In genomic region chr6:151232899-151233298, GRCh38 we compare ENCODE assay signal across 23 cellular contexts. TPM values are rescaled to one million over a fixed set of nuclear protein-coding genes. Genes with fewer than 3 reads are reported as not detected.
DNase-seq lines count a peak whose midpoint lies in the region; ATAC-seq, FAIRE-seq and TF ChIP-seq lines count a peak whose summit lies in the region.
"Had no signal": no experiment of that assay in that cellular context is flagged by ENCODE, and none has a peak within 500 bp of the region (broad histone marks: within the 10 kb centered on the region; RNA-seq: fewer than 3 reads in every experiment).

No MANE protein-coding gene starts in this region.

- H3K27ac ChIP-seq in K562 (ENCODE audit: extremely low read depth, low read depth, low read length), result no peak overlapping the region
- peak overlapping the region; percentile 48 to 59 for H3K27ac ChIP-seq in testis
- H3K27ac ChIP-seq: GM23248 had no signal

- no peak overlapping the region for H3K4me2 ChIP-seq in K562 (ENCODE audit: insufficient read depth, low read length)
- H3K4me2 ChIP-seq: A549 had no signal

- peak overlapping the region; percentile 77 for H2AFZ ChIP-seq in K562 (ENCODE audit: low read depth, low read length)
- H2AFZ ChIP-seq: GM23248 had no signal

- CTCF ChIA-PET in K562 (lab: Yijun Ruan, JAX; ENCODE audit: low intra/inter-chr PET ratio), result no interaction called here

- POLR2A ChIA-PET in K562 (lab: Yijun Ruan, JAX), result interaction anchor here (1.3 kb wide), 1 partner anchor 10 kb away, joined by 5 read pairs; no protein-coding TSS in a partner anchor

- DNase-seq in LNCaP clone FGC (ENCODE audit: low read depth), result peak; percentile 23
- no peak for DNase-seq in K562 (ENCODE audit: extremely low read depth in 1 of 4, low spot score in 3 of 4)
- no peak for DNase-seq in testis
- DNase-seq in stimulated activated CD4-positive, alpha-beta T cell treated with anti-CD3 and anti-CD28 coated beads, Interleukin-1b, Interleukin-23, amount 100 ng/mL, for 48 hours, result no peak
- no peak for DNase-seq in amygdala (lab: John Stamatoyannopoulos, UW)
- DNase-seq: 8988T; ACHN; AML-193; BE2C; C1 segment of cervical spinal cord; Calu3; CD4-positive, alpha-beta memory T cell; COR-L47; DMS53; DMS79 treated with DMSO at 0.1 percent for 48 hours; GF-D8; GM23248; H7; HCEC 1CT had no signal

- WGBS in K562 (ENCODE audit: insufficient coverage, low coverage, missing lambda C conversion rate), result 88% methylated on average over 1 of the region's 1 CpG
- WGBS in testis, 2 donors, result 33 to 41% methylated on average over 1 of the region's 1 CpG

- no peak for TF ChIP-seq POLR2A in K562 (conservative IDR thresholded peaks at IDR 0.05)
- no peak for TF ChIP-seq POLR2A in testis (IDR thresholded peaks at IDR 0.05)
- TF ChIP-seq POLR2A in GM18505 (IDR thresholded peaks at IDR 0.05; ENCODE audit: borderline replicate concordance, extremely low read depth, insufficient read depth, insufficient read length), result no peak

- no TSS peak for BruUV-seq in K562 (replicated peaks; lab: Mats Ljungman, UMichigan)

- no peaks in the 10 kb centered on the region for H3K9me1 ChIP-seq in K562 (ENCODE audit: control insufficient read depth, insufficient read depth, low read length)

- H3K9me3 ChIP-seq in K562 (replicated peaks; ENCODE audit: control insufficient read depth, insufficient read depth, low read depth, low read length), result no peaks in the 10 kb centered on the region
- H3K9me3 ChIP-seq in testis, result no peaks in the 10 kb centered on the region
- H3K9me3 ChIP-seq: A549, BE2C had no signal

- H3K27me3 ChIP-seq in K562 (ENCODE audit: control insufficient read depth in 2 of 2, insufficient read depth in 2 of 2, low read length in 2 of 2), result no peaks in the 10 kb centered on the region
- H3K27me3 ChIP-seq in testis, result no peaks in the 10 kb centered on the region
- H3K27me3 ChIP-seq: BE2C had no signal

- TF ChIP-seq EP300 in K562 (IDR thresholded peaks at IDR 0.05; ENCODE audit: low read length), result no peak

- H3K4me3 ChIP-seq in LNCaP clone FGC (ENCODE audit: low read depth, low read length) (no peak overlapping the region), K562 (no peak overlapping the region), testis (no peak overlapping the region)
- H3K4me3 ChIP-seq: A549, GM23248 had no signal

- ATAC-seq in K562, result no peak
- ATAC-seq in GM18505 (IDR thresholded peaks at IDR 0.05; ENCODE audit: unreplicated experiment), result no peak
- ATAC-seq: A549 had no signal

- no peaks in the 10 kb centered on the region for H3K36me3 ChIP-seq in K562 (ENCODE audit: control insufficient read depth, insufficient read depth, low read length)
- H3K36me3 ChIP-seq in testis (ENCODE audit: low read depth, missing control alignments), result no peaks in the 10 kb centered on the region
- H3K36me3 ChIP-seq: BE2C had no signal

- TF ChIP-seq RAD21 in K562 (CRISPR knock-in tag; conservative IDR thresholded peaks at IDR 0.05 in 1 of 2, IDR thresholded peaks at IDR 0.05 in 1 of 2), result no peak

- no peaks in the 10 kb centered on the region for H3K79me2 ChIP-seq in K562 (ENCODE audit: control insufficient read depth, insufficient read depth, low read length)

- H3K4me1 ChIP-seq in K562 (replicated peaks in 1 of 2; ENCODE audit: control insufficient read depth in 2 of 2, insufficient read depth in 2 of 2, low read length in 2 of 2), result peaks cover 20 to 22% of the 10 kb centered on the region in 2 experiments
- peaks cover 14% of the 10 kb centered on the region for H3K4me1 ChIP-seq in testis
- H3K4me1 ChIP-seq: A549, BE2C had no signal

- in situ Hi-C loops in K562 (cut with MboI), result no loop called here

- TF ChIP-seq CTCF in LNCaP clone FGC (IDR thresholded peaks at IDR 0.05; ENCODE audit: control insufficient read depth, extremely low read depth, insufficient read depth) (no peak), K562 (IDR thresholded peaks at IDR 0.05 in 2 of 3, conservative IDR thresholded peaks at IDR 0.05 in 1 of 3; ENCODE audit: insufficient read depth in 2 of 3, low read depth in 1 of 3, low read length in 3 of 3) (no peak), testis (IDR thresholded peaks at IDR 0.05) (no peak)

- no peaks in the 10 kb centered on the region for H4K20me1 ChIP-seq in K562 (replicated peaks; ENCODE audit: control insufficient read depth, insufficient read depth, low read length)

- no peak overlapping the region for H3K9ac ChIP-seq in K562 (ENCODE audit: insufficient read depth in 1 of 2, low read depth in 2 of 2, low read length in 2 of 2)
- H3K9ac ChIP-seq: GM23248 had no signal

- no peak for FAIRE-seq in K562 (lab: Jason Lieb, UNC)
- FAIRE-seq: A549, GM12891, H1 had no signal

- intact Hi-C loops in K562 (cut with micrococcal nuclease) (no loop called here), testis (cut with DNase I; ENCODE audit: low total_unique reads) (no loop called here)

TF ChIP-seq in K562, 482 proteins besides CTCF, POLR2A, EP300 and RAD21:
- 0 out of 2 replicates have a peak, but pooled peaks have one; percentile 7 for TF ChIP-seq NFIC (IDR thresholded peaks at IDR 0.05)
- TF ChIP-seq KAT2B (IDR thresholded peaks at IDR 0.05; ENCODE audit: low read depth, low read length), result no peak
- no peak for TF ChIP-seq ZNF717 (CRISPR knock-in tag; IDR thresholded peaks at IDR 0.05)
- TF ChIP-seq CREBBP (IDR thresholded peaks at IDR 0.05; ENCODE audit: low read depth, low read length), result no peak
- TF ChIP-seq ARNT (IDR thresholded peaks at IDR 0.05), result no peak

RNA-seq across cellular contexts. Expression of gene AKAP12, which starts 6.9 kb away (rescaled TPM):
- total RNA-seq in K562 (2011; cell fraction: chromatin; rRNA removed; ENCODE audit: low replicate concordance), result 0.44 and 0.67 TPM in 2 replicates
- total RNA-seq in K562 (2011; cell fraction: nucleolus; rRNA removed), result 0.26 and 0.50 TPM in 2 replicates
- 0.37 and 0.99 TPM in 2 replicates for total RNA-seq in K562 (2011; cell fraction: nucleoplasm; rRNA removed)
- total RNA-seq in K562 (2014; rRNA removed) (0.69 and 0.82 TPM in 2 replicates), K562 (2014; rRNA removed; fragmentation: Illumina TruSeq; extraction: Trizol) (0.55 and 0.93 TPM in 2 replicates), K562 (2015; rRNA removed; fragmentation: Illumina TruSeq; extraction: Trizol) (0.57 and 0.62 TPM in 2 replicates), K562 (2021) (0.72 and 1.0 TPM in 2 replicates), testis (100 to 1,000 TPM; 280 to 287 TPM)
- polyA plus RNA-seq in K562 (2011; rRNA removed) (0.32 and 2.0 TPM in 2 replicates), K562 (2014; fragmentation: Illumina TruSeq; extraction: Trizol) (0.64 and 0.67 TPM in 2 replicates), K562 (2014; fragmentation: Nextera tagmentation; extraction: Ambion mirVana) (under 1 TPM; 0.08 to 0.13 TPM), K562 (2014; rRNA removed) (0.18 and 0.49 TPM in 2 replicates), testis (ENCODE audit: insufficient read depth, low read depth, low replicate concordance) (244 TPM)
- 0.16 and 0.61 TPM in 2 replicates for polyA plus RNA-seq in K562 (2011; cell fraction: cytosol; rRNA removed)
- polyA plus RNA-seq in K562 (2011; cell fraction: nucleus; rRNA removed), result 0.45 and 1.2 TPM in 2 replicates
- polyA plus RNA-seq in K562 (2012), result 0.15 and 1.3 TPM in 2 replicates
- 1.0 and 3.6 TPM in 2 replicates for polyA minus RNA-seq in K562 (2011; rRNA and poly(A)+ RNA removed)
- polyA minus RNA-seq in K562 (2011; cell fraction: cytosol; rRNA and poly(A)+ RNA removed), result 0.82 and 1.6 TPM in 2 replicates
- 0.33 and 0.54 TPM in 2 replicates for polyA minus RNA-seq in K562 (2011; cell fraction: nucleus; rRNA and poly(A)+ RNA removed)
- polyA plus RNA-seq: CD4-positive, alpha-beta memory T cell had no signal

Comparison
In these comparisons a context has a peak if more than half of its experiments do, and no peak if none do; other contexts are left out.
1. RNA of gene AKAP12, which starts 6.9 kb away (total RNA-seq): 280 to 287 TPM in testis; 0.26 to 1.0 TPM in K562; every median in the first group is over 100 times any median in the second.